In genomic region chr6:99424761-99425646, GRCh38 we compare ENCODE assay signal across 8 cellular contexts. TPM values are rescaled to one million over a fixed set of nuclear protein-coding genes. Genes with fewer than 3 reads are reported as not detected.
DNase-seq lines count a peak whose midpoint lies in the region; ATAC-seq, FAIRE-seq and TF ChIP-seq lines count a peak whose summit lies in the region.

TSS of gene PNISR (minus strand) at chr6:99425308. CDS start at chr6:99414659, 10,649 bp downstream.

- no peaks in the 10 kb centered on the region for H3K27me3 ChIP-seq in BE2C

- peak; percentile 85 for ATAC-seq in HG03460 (IDR thresholded peaks at IDR 0.05; ENCODE audit: unreplicated experiment)

- H3K4me3 ChIP-seq in BE2C (ENCODE audit: low read depth, low read length): peak within 1 kb of the TSS; percentile 99

- DNase-seq in BE2C (peak; percentile 88), GM19240 (ENCODE audit: insufficient read length, low spot score) (peak; percentile 38), NCI-H526 (lab: John Stamatoyannopoulos, UW) (peak; percentile 98 to 99), kidney tubule cell (ENCODE audit: low spot score) (peak; percentile 99)
- peak; percentile 88 for DNase-seq in activated CD4-positive, alpha-beta T cell treated with anti-CD3 and anti-CD28 coated beads for 48 hours
- DNase-seq in stimulated activated CD4-positive, alpha-beta T cell treated with anti-CD3 and anti-CD28 coated beads, Interleukin-1b, Interleukin-23, amount 100 ng/mL, for 24 hours (ENCODE audit: low read depth in 4 of 4, low spot score in 1 of 4): peak; percentile 60 to 71 (median 70)

- no peak for TF ChIP-seq CTCF in BE2C (IDR thresholded peaks at IDR 0.05; ENCODE audit: low read depth, low read length)

- no peaks in the 10 kb centered on the region for H3K9me3 ChIP-seq in BE2C

- FAIRE-seq in colon (lab: Jason Lieb, UNC): peak; percentile 74

- H3K36me3 ChIP-seq in BE2C: peaks cover 6% of the 10 kb centered on the region; the same call in 1 of the 2 replicates

- H3K4me1 ChIP-seq in BE2C: no peaks in the 10 kb centered on the region

RNA-seq across cellular contexts. Expression of gene PNISR, which starts in this region (rescaled TPM):
- 79.2 TPM for polyA plus RNA-seq in BE2C (2012; ENCODE audit: insufficient read depth, insufficient read length, low read depth)

Comparison
In these comparisons a context has a peak if more than half of its experiments do, and no peak if none do; other contexts are left out.
1. Peak in every context shown above with its lines: DNase-seq, ATAC-seq and H3K4me3 ChIP-seq.
2. DNase-seq: peak in every context shown above with its lines; median percentile 99 in kidney tubule cell; 98 in NCI-H526; 88 in BE2C; 88 in activated CD4-positive, alpha-beta T cell treated with anti-CD3 and anti-CD28 coated beads for 48 hours; 70 in stimulated activated CD4-positive, alpha-beta T cell treated with anti-CD3 and anti-CD28 coated beads, Interleukin-1b, Interleukin-23, amount 100 ng/mL, for 24 hours; 38 in GM19240.